1 cellular context compared by ENCODE assay signal in genomic region chr7:152735443-152736004, GRCh38.
TF ChIP-seq lines count a peak whose summit lies in the region.

No MANE protein-coding gene starts in this region.

TF ChIP-seq in H1, 55 proteins besides CTCF, POLR2A, EP300 and RAD21 (continued from another document):
- no peak for TF ChIP-seq ATF3 (IDR thresholded peaks at IDR 0.05; ENCODE audit: insufficient read depth, low read depth, low read length)
- no peak for TF ChIP-seq CTBP2 (IDR thresholded peaks at IDR 0.05; ENCODE audit: borderline replicate concordance, insufficient read depth, insufficient read length, low read length)
- TF ChIP-seq RXRA (IDR thresholded peaks at IDR 0.05; ENCODE audit: insufficient read depth, low read depth, low read length): no peak
- TF ChIP-seq KDM5A (IDR thresholded peaks at IDR 0.05; ENCODE audit: low read length): no peak
- no peak for TF ChIP-seq E2F6 (IDR thresholded peaks at IDR 0.05)
- TF ChIP-seq SAP30 (IDR thresholded peaks at IDR 0.05; ENCODE audit: insufficient read depth, insufficient replicate concordance, low read length): no peak
- no peak for TF ChIP-seq RFX5 (IDR thresholded peaks at IDR 0.05; ENCODE audit: borderline replicate concordance, low read depth, low read length)
- no peak for TF ChIP-seq FOSL1 (IDR thresholded peaks at IDR 0.05; ENCODE audit: insufficient read depth, low read depth, low read length)
- TF ChIP-seq CBX5 (IDR thresholded peaks at IDR 0.05; ENCODE audit: low read depth, low read length): no peak
